In genomic region chr1:18400347-18401102, GRCh38 we compare ENCODE assay signal across 20 cellular contexts.
DNase-seq lines count a peak whose midpoint lies in the region; ATAC-seq and TF ChIP-seq lines count a peak whose summit lies in the region.
"Had no signal": no experiment of that assay in that cellular context is flagged by ENCODE, and none has a peak within 500 bp of the region (broad histone marks: within the 10 kb centered on the region; RNA-seq: fewer than 3 reads in every experiment).

No MANE protein-coding gene starts in this region.

- H3K27me3 ChIP-seq in suprapubic skin: peaks cover 11% of the 10 kb centered on the region
- H3K27me3 ChIP-seq in dorsolateral prefrontal cortex: peaks cover 0 to 26% (median 2%) of the 10 kb centered on the region in 45 donors

- intact Hi-C loops in Calu3 (cut with micrococcal nuclease; ENCODE audit: unreplicated experiment) (no loop called here), dorsolateral prefrontal cortex (cut with DNase I) (no loop called here)

- peaks cover 38% of the 10 kb centered on the region for H3K27me3 Mint-ChIP-seq in Calu3 (ENCODE audit: unreplicated experiment)
- peaks cover 49% of the 10 kb centered on the region for H3K27me3 Mint-ChIP-seq in activated T-cell treated with anti-CD3 and anti-CD28 coated beads, Interleukin-2, amount 50 U/mL, for 24 hours

- no peak for TF ChIP-seq POLR2A in suprapubic skin (IDR thresholded peaks at IDR 0.05)

- 44% methylated on average over 7 of the region's 7 CpGs for WGBS in suprapubic skin

- no peak overlapping the region for H3K27ac Mint-ChIP-seq in Calu3 (ENCODE audit: unreplicated experiment)
- no peak overlapping the region for H3K27ac Mint-ChIP-seq in activated T-cell treated with anti-CD3 and anti-CD28 coated beads, Interleukin-2, amount 50 U/mL, for 24 hours

- H3K36me3 ChIP-seq in suprapubic skin: no peaks in the 10 kb centered on the region

- H3K9me3 ChIP-seq in suprapubic skin: peaks cover 6% of the 10 kb centered on the region

- H3K27ac ChIP-seq in suprapubic skin: peak overlapping the region; percentile 52
- H3K27ac ChIP-seq in dorsolateral prefrontal cortex: no peak overlapping the region
- H3K27ac ChIP-seq: RWPE1, SK-N-MC had no signal

- no TSS peak for BruUV-seq in Calu3 (replicated peaks; lab: Mats Ljungman, UMichigan)

- H3K9me3 Mint-ChIP-seq in Calu3 (ENCODE audit: low read depth, unreplicated experiment): no peaks in the 10 kb centered on the region
- H3K9me3 Mint-ChIP-seq in activated T-cell treated with anti-CD3 and anti-CD28 coated beads, Interleukin-2, amount 50 U/mL, for 24 hours: no peaks in the 10 kb centered on the region

- H3K4me1 Mint-ChIP-seq in Calu3 (ENCODE audit: low read depth, unreplicated experiment): peaks cover 8% of the 10 kb centered on the region
- H3K4me1 Mint-ChIP-seq in activated T-cell treated with anti-CD3 and anti-CD28 coated beads, Interleukin-2, amount 50 U/mL, for 24 hours (ENCODE audit: low read depth): no peaks in the 10 kb centered on the region

- CTCF ChIA-PET in Calu3 (lab: Charles Lee): no interaction called here

- TF ChIP-seq CTCF in Calu3 (IDR thresholded peaks at IDR 0.05; ENCODE audit: unreplicated experiment): no peak
- TF ChIP-seq CTCF in suprapubic skin (IDR thresholded peaks at IDR 0.05): no peak
- TF ChIP-seq CTCF in dorsolateral prefrontal cortex (IDR thresholded peaks at IDR 0.05 in 54 of 56, conservative IDR thresholded peaks at IDR 0.05 in 2 of 56; ENCODE audit: low read depth in 1 of 56, partially characterized antibody in 56 of 56): no peak

- H3K4me3 Mint-ChIP-seq in Calu3 (ENCODE audit: low read depth, unreplicated experiment): no peak overlapping the region
- no peak overlapping the region for H3K4me3 Mint-ChIP-seq in activated T-cell treated with anti-CD3 and anti-CD28 coated beads, Interleukin-2, amount 50 U/mL, for 24 hours

- H3K4me3 ChIP-seq in suprapubic skin (no peak overlapping the region), dorsolateral prefrontal cortex (no peak overlapping the region)
- H3K4me3 ChIP-seq: SK-N-MC had no signal

- ATAC-seq in esophagus mucosa: peak; percentile 52
- ATAC-seq: HepG2 had no signal

- H3K4me1 ChIP-seq in suprapubic skin: peaks cover 10% of the 10 kb centered on the region

- no peak for TF ChIP-seq EP300 in suprapubic skin (IDR thresholded peaks at IDR 0.05)

- H3K36me3 Mint-ChIP-seq in Calu3 (ENCODE audit: insufficient read depth, unreplicated experiment): no peaks in the 10 kb centered on the region
- H3K36me3 Mint-ChIP-seq in activated T-cell treated with anti-CD3 and anti-CD28 coated beads, Interleukin-2, amount 50 U/mL, for 24 hours (ENCODE audit: low read depth): no peaks in the 10 kb centered on the region

- DNase-seq in Calu3 (peak; percentile 17), M059J (ENCODE audit: low read depth) (peak; percentile 8), suprapubic skin (ENCODE audit: low spot score in 2 of 2) (no peak), EL (no peak), dorsolateral prefrontal cortex (no peak)
- DNase-seq in activated T-cell treated with anti-CD3 and anti-CD28 coated beads, Interleukin-2, amount 50 U/mL, for 24 hours: no peak
- DNase-seq: COR-L47; DMS 273 treated with DMSO at 0.1 percent for 48 hours; KBM-7; MM.1S; NCI-H1694; NCI-H2029 treated with DMSO at 0.1 percent for 48 hours; NCI-H446 treated with DMSO at 0.1 percent for 48 hours; NCI-H526; NK-92 treated with Interleukin-12 subunit alpha and Interleukin-12 subunit beta, amount 100 ng/mL, for 24 hours; SIG-M5 had no signal

Comparison
In these comparisons a context has a peak if more than half of its experiments do, and no peak if none do; other contexts are left out.
1. DNase-seq: peak in Calu3 (single experiment) and M059J (single experiment); none in suprapubic skin (0 of 2), EL (single experiment), dorsolateral prefrontal cortex (0 of 10) and activated T-cell treated with anti-CD3 and anti-CD28 coated beads, Interleukin-2, amount 50 U/mL, for 24 hours (single experiment).